8 cellular contexts compared by ENCODE assay signal in genomic region chr15:78811124-78811824, GRCh38. TPM values are rescaled to one million over a fixed set of nuclear protein-coding genes. Genes with fewer than 3 reads are reported as not detected.
A peak's percentile ranks its signal among the peaks of the same experiment; 100 is the strongest.
DNase-seq lines count a peak whose midpoint lies in the region; ATAC-seq and TF ChIP-seq lines count a peak whose summit lies in the region.

TSS of gene ADAMTS7 (minus strand) at chr15:78811464. CDS start at chr15:78811220, 244 bp downstream.

- ATAC-seq in GM21723 (IDR thresholded peaks at IDR 0.05; ENCODE audit: unreplicated experiment): peak; percentile 58
- ATAC-seq in activated CD8-positive, alpha-beta memory T cell treated with anti-CD3 and anti-CD28 coated beads, Interleukin-2, amount 10 ng/mL, durations not matched to agents 7 days and 5 days: peak; percentile 86
- ATAC-seq in HG03025 (IDR thresholded peaks at IDR 0.05; ENCODE audit: low FRiP score, unreplicated experiment): no peak

- peak; percentile 83 for TF ChIP-seq CTCF in endothelial cell (IDR thresholded peaks at IDR 0.05; ENCODE audit: unreplicated experiment)

- H3K9me3 Mint-ChIP-seq in activated CD8-positive, alpha-beta memory T cell treated with anti-CD3 and anti-CD28 coated beads, Interleukin-2, amount 10 ng/mL, durations not matched to agents 7 days and 5 days (ENCODE audit: low read depth): no peaks in the 10 kb centered on the region
- no peaks in the 10 kb centered on the region for H3K9me3 Mint-ChIP-seq in endothelial cell (ENCODE audit: unreplicated experiment)

- no peak within 1 kb of the TSS for H3K27ac Mint-ChIP-seq in activated CD8-positive, alpha-beta memory T cell treated with anti-CD3 and anti-CD28 coated beads, Interleukin-2, amount 10 ng/mL, durations not matched to agents 7 days and 5 days
- peak within 1 kb of the TSS; percentile 91 for H3K27ac Mint-ChIP-seq in endothelial cell (ENCODE audit: unreplicated experiment)

- peaks cover 6% of the 10 kb centered on the region for H3K4me1 Mint-ChIP-seq in activated CD8-positive, alpha-beta memory T cell treated with anti-CD3 and anti-CD28 coated beads, Interleukin-2, amount 10 ng/mL, durations not matched to agents 7 days and 5 days
- peaks cover 15% of the 10 kb centered on the region for H3K4me1 Mint-ChIP-seq in endothelial cell (ENCODE audit: unreplicated experiment)

- CTCF ChIA-PET in activated CD8-positive, alpha-beta memory T cell treated with anti-CD3 and anti-CD28 coated beads, Interleukin-2, amount 10 ng/mL, durations not matched to agents 7 days and 5 days (lab: Charles Lee): interaction anchor here (0.9 to 2.8 kb wide), 7 partner anchors 14 to 172 kb away, joined by 3 to 8 read pairs (median 4); no protein-coding TSS in a partner anchor

- peaks cover 3% of the 10 kb centered on the region for H3K36me3 Mint-ChIP-seq in activated CD8-positive, alpha-beta memory T cell treated with anti-CD3 and anti-CD28 coated beads, Interleukin-2, amount 10 ng/mL, durations not matched to agents 7 days and 5 days
- peaks cover 4% of the 10 kb centered on the region for H3K36me3 Mint-ChIP-seq in endothelial cell (ENCODE audit: low read depth, unreplicated experiment)

- peak; percentile 87 for DNase-seq in D341Med (ENCODE audit: low spot score)
- DNase-seq in NCI-H1930 (lab: John Stamatoyannopoulos, UW): peak; percentile 41 to 52
- DNase-seq in activated CD8-positive, alpha-beta memory T cell treated with anti-CD3 and anti-CD28 coated beads, Interleukin-2, amount 10 ng/mL, durations not matched to agents 7 days and 5 days: peak; percentile 67
- peak; percentile 88 for DNase-seq in endothelial cell (ENCODE audit: low spot score)
- DNase-seq in mesenteric fat pad (ENCODE audit: low spot score): no peak
- DNase-seq in stimulated activated CD8-positive, alpha-beta memory T cell treated with anti-CD3 and anti-CD28 coated beads, Interleukin-4, amount 100 ng/mL, for 1 hour (ENCODE audit: low read depth in 2 of 2, low spot score in 1 of 2): peak; percentile 21 to 24

- H3K4me3 Mint-ChIP-seq in activated CD8-positive, alpha-beta memory T cell treated with anti-CD3 and anti-CD28 coated beads, Interleukin-2, amount 10 ng/mL, durations not matched to agents 7 days and 5 days: peak within 1 kb of the TSS; percentile 65
- H3K4me3 Mint-ChIP-seq in endothelial cell (ENCODE audit: unreplicated experiment): peak within 1 kb of the TSS; percentile 92

- H3K27me3 Mint-ChIP-seq in activated CD8-positive, alpha-beta memory T cell treated with anti-CD3 and anti-CD28 coated beads, Interleukin-2, amount 10 ng/mL, durations not matched to agents 7 days and 5 days: peaks cover 52% of the 10 kb centered on the region
- peaks cover 15% of the 10 kb centered on the region for H3K27me3 Mint-ChIP-seq in endothelial cell (ENCODE audit: unreplicated experiment)

RNA-seq across cellular contexts. Expression of gene ADAMTS7, which starts in this region (rescaled TPM):
- under 1 TPM; 0.18 to 0.28 TPM for total RNA-seq in activated CD8-positive, alpha-beta memory T cell treated with anti-CD3 and anti-CD28 coated beads, Interleukin-2, amount 10 ng/mL, durations not matched to agents 7 days and 5 days
- total RNA-seq in endothelial cell (ENCODE audit: unreplicated experiment): 55.1 TPM
- total RNA-seq in mesenteric fat pad: 13.2 TPM

Comparison
In these comparisons a context has a peak if more than half of its experiments do, and no peak if none do; other contexts are left out.
1. RNA of gene ADAMTS7 (total RNA-seq): 55.1 TPM in endothelial cell (single experiment) and 13.2 TPM in mesenteric fat pad (single experiment); 0.18 to 0.28 TPM in activated CD8-positive, alpha-beta memory T cell treated with anti-CD3 and anti-CD28 coated beads, Interleukin-2, amount 10 ng/mL, durations not matched to agents 7 days and 5 days; every median in the first group is over 10 times any median in the second.
2. Peak in DNase-seq and ATAC-seq in activated CD8-positive, alpha-beta memory T cell treated with anti-CD3 and anti-CD28 coated beads, Interleukin-2, amount 10 ng/mL, durations not matched to agents 7 days and 5 days; RNA of the gene not detected or under 1 TPM.